ENCODE assay signal across 8 cellular contexts in genomic region chr16:2670027-2670426, GRCh38. TPM values are rescaled to one million over a fixed set of nuclear protein-coding genes. Genes with fewer than 3 reads are reported as not detected.
DNase-seq lines count a peak whose midpoint lies in the region; TF ChIP-seq lines count a peak whose summit lies in the region.
"Not testable (repeated sequence)": the region's sequence is repeated elsewhere in the genome, so short reads cannot be mapped to it uniquely, and the experiment has no call there.

No MANE protein-coding gene starts in this region.

- peak overlapping the region; percentile 41 for H3K4me3 Mint-ChIP-seq in activated T-helper 1 cell treated with anti-CD3 and anti-CD28 coated beads, Interleukin-12 subunit alpha, Interleukin-12 subunit beta, Interleukin-2, Interleukin-4 antibody, amounts not matched to agents 30 ng/mL and 10 ng/mL and 1 ng/mL, durations not matched to agents 14 hours and 24 hours and 36 hours
- H3K4me3 Mint-ChIP-seq in type B pancreatic cell, result peak overlapping the region; percentile 41

- peaks cover 32% of the 10 kb centered on the region for H3K4me1 Mint-ChIP-seq in activated T-helper 1 cell treated with anti-CD3 and anti-CD28 coated beads, Interleukin-12 subunit alpha, Interleukin-12 subunit beta, Interleukin-2, Interleukin-4 antibody, amounts not matched to agents 30 ng/mL and 10 ng/mL and 1 ng/mL, durations not matched to agents 14 hours and 24 hours and 36 hours (ENCODE audit: low read depth)
- H3K4me1 Mint-ChIP-seq in type B pancreatic cell (ENCODE audit: unreplicated experiment), result peaks cover 21% of the 10 kb centered on the region

- not testable (repeated sequence) for H3K4me3 ChIP-seq in retinal pigment epithelial cell (ENCODE audit: low read length)

- H3K27me3 Mint-ChIP-seq in activated T-helper 1 cell treated with anti-CD3 and anti-CD28 coated beads, Interleukin-12 subunit alpha, Interleukin-12 subunit beta, Interleukin-2, Interleukin-4 antibody, amounts not matched to agents 30 ng/mL and 10 ng/mL and 1 ng/mL, durations not matched to agents 14 hours and 24 hours and 36 hours (ENCODE audit: insufficient read depth); type B pancreatic cell: not testable (repeated sequence)

- H3K27ac Mint-ChIP-seq in activated T-helper 1 cell treated with anti-CD3 and anti-CD28 coated beads, Interleukin-12 subunit alpha, Interleukin-12 subunit beta, Interleukin-2, Interleukin-4 antibody, amounts not matched to agents 30 ng/mL and 10 ng/mL and 1 ng/mL, durations not matched to agents 14 hours and 24 hours and 36 hours, result peak overlapping the region; percentile 27
- H3K27ac Mint-ChIP-seq in type B pancreatic cell, result peak overlapping the region; percentile 70

- peak; percentile 2 for DNase-seq in DMS53 treated with DMSO at 0.1 percent for 48 hours (lab: John Stamatoyannopoulos, UW; ENCODE audit: unreplicated experiment)
- DNase-seq in MV-4-11 (lab: John Stamatoyannopoulos, UW), result peak; percentile 30
- DNase-seq in T-helper 1 cell, result peak in 4 of 5 donors; percentile 38 to 51 (median 42)
- DNase-seq in activated T-helper 1 cell treated with anti-CD3 and anti-CD28 coated beads, Interleukin-12 subunit alpha, Interleukin-12 subunit beta, Interleukin-2, Interleukin-4 antibody, amounts not matched to agents 30 ng/mL and 10 ng/mL and 1 ng/mL, durations not matched to agents 14 hours and 24 hours and 36 hours (ENCODE audit: low spot score), result peak; percentile 49
- DNase-seq in effector CD4-positive, alpha-beta T cell, result peak; percentile 38
- peak; percentile 8 for DNase-seq in kidney glomerular epithelial cell (lab: John Stamatoyannopoulos, UW)
- DNase-seq in retinal pigment epithelial cell (ENCODE audit: low read depth); type B pancreatic cell (ENCODE audit: extremely low spot score, unreplicated experiment): not testable (repeated sequence)

- intact Hi-C loops in activated T-helper 1 cell treated with anti-CD3 and anti-CD28 coated beads, Interleukin-12 subunit alpha, Interleukin-12 subunit beta, Interleukin-2, Interleukin-4 antibody, amounts not matched to agents 30 ng/mL and 10 ng/mL and 1 ng/mL, durations not matched to agents 14 hours and 24 hours and 36 hours (cut with micrococcal nuclease), result not testable (repeated sequence)

- H3K9me3 Mint-ChIP-seq in activated T-helper 1 cell treated with anti-CD3 and anti-CD28 coated beads, Interleukin-12 subunit alpha, Interleukin-12 subunit beta, Interleukin-2, Interleukin-4 antibody, amounts not matched to agents 30 ng/mL and 10 ng/mL and 1 ng/mL, durations not matched to agents 14 hours and 24 hours and 36 hours; type B pancreatic cell: not testable (repeated sequence)

- peaks cover 24% of the 10 kb centered on the region for H3K36me3 Mint-ChIP-seq in activated T-helper 1 cell treated with anti-CD3 and anti-CD28 coated beads, Interleukin-12 subunit alpha, Interleukin-12 subunit beta, Interleukin-2, Interleukin-4 antibody, amounts not matched to agents 30 ng/mL and 10 ng/mL and 1 ng/mL, durations not matched to agents 14 hours and 24 hours and 36 hours (ENCODE audit: low read depth)
- not testable (repeated sequence) for H3K36me3 Mint-ChIP-seq in type B pancreatic cell

- TF ChIP-seq CTCF in retinal pigment epithelial cell (conservative IDR thresholded peaks at IDR 0.05; ENCODE audit: low read depth, low read length) (peak; percentile 75), type B pancreatic cell (conservative IDR thresholded peaks at IDR 0.05) (peak; percentile 78)

RNA-seq across cellular contexts. Expression of gene KCTD5, which starts 12.3 kb away (rescaled TPM):
- total RNA-seq in activated T-helper 1 cell treated with anti-CD3 and anti-CD28 coated beads, Interleukin-12 subunit alpha, Interleukin-12 subunit beta, Interleukin-2, Interleukin-4 antibody, amounts not matched to agents 30 ng/mL and 10 ng/mL and 1 ng/mL, durations not matched to agents 14 hours and 24 hours and 36 hours, result 63.9 and 69.6 TPM in 2 replicates
- 25.1 and 30.5 TPM in 2 replicates for total RNA-seq in type B pancreatic cell (ENCODE audit: low replicate concordance)

RNA-seq across cellular contexts. Expression of gene PRSS27, which starts 50.0 kb away (rescaled TPM):
- 1.7 and 1.8 TPM in 2 replicates for total RNA-seq in activated T-helper 1 cell treated with anti-CD3 and anti-CD28 coated beads, Interleukin-12 subunit alpha, Interleukin-12 subunit beta, Interleukin-2, Interleukin-4 antibody, amounts not matched to agents 30 ng/mL and 10 ng/mL and 1 ng/mL, durations not matched to agents 14 hours and 24 hours and 36 hours
- 19.0 and 24.6 TPM in 2 replicates for total RNA-seq in type B pancreatic cell (ENCODE audit: low replicate concordance)
